In genomic region chr6:156021746-156022396, GRCh38 we compare ENCODE assay signal across 1 cellular context.
TF ChIP-seq lines count a peak whose summit lies in the region.

No MANE protein-coding gene starts in this region.

TF ChIP-seq in HepG2, 621 proteins besides CTCF, POLR2A, EP300 and RAD21 (continued from another document):
- TF ChIP-seq, protein P1, sequence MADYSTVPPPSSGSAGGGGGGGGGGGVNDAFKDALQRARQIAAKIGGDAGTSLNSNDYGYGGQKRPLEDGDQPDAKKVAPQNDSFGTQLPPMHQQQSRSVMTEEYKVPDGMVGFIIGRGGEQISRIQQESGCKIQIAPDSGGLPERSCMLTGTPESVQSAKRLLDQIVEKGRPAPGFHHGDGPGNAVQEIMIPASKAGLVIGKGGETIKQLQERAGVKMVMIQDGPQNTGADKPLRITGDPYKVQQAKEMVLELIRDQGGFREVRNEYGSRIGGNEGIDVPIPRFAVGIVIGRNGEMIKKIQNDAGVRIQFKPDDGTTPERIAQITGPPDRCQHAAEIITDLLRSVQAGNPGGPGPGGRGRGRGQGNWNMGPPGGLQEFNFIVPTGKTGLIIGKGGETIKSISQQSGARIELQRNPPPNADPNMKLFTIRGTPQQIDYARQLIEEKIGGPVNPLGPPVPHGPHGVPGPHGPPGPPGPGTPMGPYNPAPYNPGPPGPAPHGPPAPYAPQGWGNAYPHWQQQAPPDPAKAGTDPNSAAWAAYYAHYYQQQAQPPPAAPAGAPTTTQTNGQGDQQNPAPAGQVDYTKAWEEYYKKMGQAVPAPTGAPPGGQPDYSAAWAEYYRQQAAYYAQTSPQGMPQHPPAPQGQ (CRISPR knock-in tag; IDR thresholded peaks at IDR 0.05; ENCODE audit: borderline replicate concordance): no peak
- no peak for TF ChIP-seq YEATS4 (CRISPR knock-in tag; IDR thresholded peaks at IDR 0.05; ENCODE audit: borderline replicate concordance)
- no peak for TF ChIP-seq NFYB (CRISPR knock-in tag; IDR thresholded peaks at IDR 0.05)
- TF ChIP-seq SMAD1 (CRISPR knock-in tag; IDR thresholded peaks at IDR 0.05; ENCODE audit: borderline replicate concordance, low read depth): no peak
- no peak for TF ChIP-seq MEF2D (CRISPR knock-in tag; IDR thresholded peaks at IDR 0.05)
- TF ChIP-seq NR2F6 (IDR thresholded peaks at IDR 0.05): no peak
- no peak for TF ChIP-seq NR2F6 (CRISPR knock-in tag; IDR thresholded peaks at IDR 0.05)
- TF ChIP-seq FOXA1 (IDR thresholded peaks at IDR 0.05): no peak
- no peak for TF ChIP-seq FOXA1 (CRISPR knock-in tag; IDR thresholded peaks at IDR 0.05)
- TF ChIP-seq ZNF781 (CRISPR knock-in tag; IDR thresholded peaks at IDR 0.05; ENCODE audit: borderline replicate concordance, not compliant biosample characterization): no peak
- no peak for TF ChIP-seq ELK4 (CRISPR knock-in tag; IDR thresholded peaks at IDR 0.05; ENCODE audit: borderline replicate concordance)
- TF ChIP-seq ZFP41 (CRISPR knock-in tag; IDR thresholded peaks at IDR 0.05; ENCODE audit: borderline replicate concordance): no peak
- no peak for TF ChIP-seq ZKSCAN8 (CRISPR knock-in tag; IDR thresholded peaks at IDR 0.05; ENCODE audit: borderline replicate concordance)
